ENCODE assay signal across 2 cellular contexts in the genomic region with DNA sequence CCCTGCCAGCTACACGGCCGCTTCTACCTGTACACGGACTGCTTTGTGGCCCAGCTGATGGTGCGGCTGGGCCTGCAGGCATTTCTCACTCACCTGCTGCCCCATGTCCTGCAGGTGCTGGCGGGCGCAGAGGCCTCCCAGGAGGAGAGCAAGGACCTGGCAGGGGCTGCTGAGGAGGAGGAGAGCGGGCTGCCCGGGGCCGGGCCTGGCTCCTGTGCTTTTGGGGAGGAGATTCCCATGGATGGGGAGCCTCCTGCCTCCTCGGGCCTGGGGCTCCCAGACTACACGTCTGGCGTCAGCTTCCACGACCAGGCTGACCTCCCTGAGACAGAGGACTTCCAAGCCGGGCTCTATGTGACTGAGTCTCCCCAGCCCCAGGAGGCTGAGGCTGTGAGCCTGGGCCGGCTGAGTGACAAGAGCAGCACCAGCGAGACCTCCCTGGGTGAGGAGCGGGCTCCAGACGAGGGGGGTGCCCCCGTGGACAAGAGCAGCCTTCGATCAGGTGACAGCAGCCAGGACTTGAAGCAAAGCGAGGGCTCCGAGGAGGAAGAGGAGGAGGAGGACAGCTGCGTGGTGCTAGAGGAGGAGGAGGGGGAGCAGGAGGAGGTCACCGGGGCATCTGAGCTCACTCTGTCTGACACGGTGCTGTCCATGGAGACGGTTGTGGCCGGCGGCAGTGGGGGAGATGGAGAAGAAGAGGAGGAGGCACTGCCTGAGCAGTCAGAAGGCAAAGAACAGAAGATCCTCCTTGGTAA.
TF ChIP-seq lines count a peak whose summit lies in the region.

No MANE protein-coding gene starts in this region.

TF ChIP-seq in SK-N-SH, 30 proteins besides CTCF, POLR2A, EP300 and RAD21:
- no peak for TF ChIP-seq POLR2AphosphoS5 (IDR thresholded peaks at IDR 0.05; ENCODE audit: low read depth, low read length)
- no peak for TF ChIP-seq GATA2 (CRISPR knock-in tag; IDR thresholded peaks at IDR 0.05)
- TF ChIP-seq MEF2A (IDR thresholded peaks at IDR 0.05; ENCODE audit: borderline replicate concordance, low read depth): no peak

TF ChIP-seq in SK-N-SH treated with all-trans-retinoic acid at 6 μM for 48 hours, 23 proteins besides CTCF, POLR2A, EP300 and RAD21:
- TF ChIP-seq ZFP30 (CRISPR knock-in tag; IDR thresholded peaks at IDR 0.05): no peak
- no peak for TF ChIP-seq TOX (CRISPR knock-in tag; IDR thresholded peaks at IDR 0.05; ENCODE audit: borderline replicate concordance)
- no peak for TF ChIP-seq TCF4 (CRISPR knock-in tag; IDR thresholded peaks at IDR 0.05; ENCODE audit: borderline replicate concordance)
- no peak for TF ChIP-seq OSR1 (CRISPR knock-in tag; IDR thresholded peaks at IDR 0.05)
- TF ChIP-seq ARNTL (CRISPR knock-in tag; IDR thresholded peaks at IDR 0.05; ENCODE audit: borderline replicate concordance, low read depth): no peak
- TF ChIP-seq, protein P1, sequence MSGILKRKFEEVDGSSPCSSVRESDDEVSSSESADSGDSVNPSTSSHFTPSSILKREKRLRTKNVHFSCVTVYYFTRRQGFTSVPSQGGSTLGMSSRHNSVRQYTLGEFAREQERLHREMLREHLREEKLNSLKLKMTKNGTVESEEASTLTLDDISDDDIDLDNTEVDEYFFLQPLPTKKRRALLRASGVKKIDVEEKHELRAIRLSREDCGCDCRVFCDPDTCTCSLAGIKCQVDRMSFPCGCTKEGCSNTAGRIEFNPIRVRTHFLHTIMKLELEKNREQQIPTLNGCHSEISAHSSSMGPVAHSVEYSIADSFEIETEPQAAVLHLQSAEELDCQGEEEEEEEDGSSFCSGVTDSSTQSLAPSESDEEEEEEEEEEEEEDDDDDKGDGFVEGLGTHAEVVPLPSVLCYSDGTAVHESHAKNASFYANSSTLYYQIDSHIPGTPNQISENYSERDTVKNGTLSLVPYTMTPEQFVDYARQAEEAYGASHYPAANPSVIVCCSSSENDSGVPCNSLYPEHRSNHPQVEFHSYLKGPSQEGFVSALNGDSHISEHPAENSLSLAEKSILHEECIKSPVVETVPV (CRISPR knock-in tag; IDR thresholded peaks at IDR 0.05): no peak
- TF ChIP-seq, protein P2, sequence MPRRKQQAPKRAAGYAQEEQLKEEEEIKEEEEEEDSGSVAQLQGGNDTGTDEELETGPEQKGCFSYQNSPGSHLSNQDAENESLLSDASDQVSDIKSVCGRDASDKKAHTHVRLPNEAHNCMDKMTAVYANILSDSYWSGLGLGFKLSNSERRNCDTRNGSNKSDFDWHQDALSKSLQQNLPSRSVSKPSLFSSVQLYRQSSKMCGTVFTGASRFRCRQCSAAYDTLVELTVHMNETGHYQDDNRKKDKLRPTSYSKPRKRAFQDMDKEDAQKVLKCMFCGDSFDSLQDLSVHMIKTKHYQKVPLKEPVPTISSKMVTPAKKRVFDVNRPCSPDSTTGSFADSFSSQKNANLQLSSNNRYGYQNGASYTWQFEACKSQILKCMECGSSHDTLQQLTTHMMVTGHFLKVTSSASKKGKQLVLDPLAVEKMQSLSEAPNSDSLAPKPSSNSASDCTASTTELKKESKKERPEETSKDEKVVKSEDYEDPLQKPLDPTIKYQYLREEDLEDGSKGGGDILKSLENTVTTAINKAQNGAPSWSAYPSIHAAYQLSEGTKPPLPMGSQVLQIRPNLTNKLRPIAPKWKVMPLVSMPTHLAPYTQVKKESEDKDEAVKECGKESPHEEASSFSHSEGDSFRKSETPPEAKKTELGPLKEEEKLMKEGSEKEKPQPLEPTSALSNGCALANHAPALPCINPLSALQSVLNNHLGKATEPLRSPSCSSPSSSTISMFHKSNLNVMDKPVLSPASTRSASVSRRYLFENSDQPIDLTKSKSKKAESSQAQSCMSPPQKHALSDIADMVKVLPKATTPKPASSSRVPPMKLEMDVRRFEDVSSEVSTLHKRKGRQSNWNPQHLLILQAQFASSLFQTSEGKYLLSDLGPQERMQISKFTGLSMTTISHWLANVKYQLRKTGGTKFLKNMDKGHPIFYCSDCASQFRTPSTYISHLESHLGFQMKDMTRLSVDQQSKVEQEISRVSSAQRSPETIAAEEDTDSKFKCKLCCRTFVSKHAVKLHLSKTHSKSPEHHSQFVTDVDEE (CRISPR knock-in tag; IDR thresholded peaks at IDR 0.05): no peak
- TF ChIP-seq, protein P3, sequence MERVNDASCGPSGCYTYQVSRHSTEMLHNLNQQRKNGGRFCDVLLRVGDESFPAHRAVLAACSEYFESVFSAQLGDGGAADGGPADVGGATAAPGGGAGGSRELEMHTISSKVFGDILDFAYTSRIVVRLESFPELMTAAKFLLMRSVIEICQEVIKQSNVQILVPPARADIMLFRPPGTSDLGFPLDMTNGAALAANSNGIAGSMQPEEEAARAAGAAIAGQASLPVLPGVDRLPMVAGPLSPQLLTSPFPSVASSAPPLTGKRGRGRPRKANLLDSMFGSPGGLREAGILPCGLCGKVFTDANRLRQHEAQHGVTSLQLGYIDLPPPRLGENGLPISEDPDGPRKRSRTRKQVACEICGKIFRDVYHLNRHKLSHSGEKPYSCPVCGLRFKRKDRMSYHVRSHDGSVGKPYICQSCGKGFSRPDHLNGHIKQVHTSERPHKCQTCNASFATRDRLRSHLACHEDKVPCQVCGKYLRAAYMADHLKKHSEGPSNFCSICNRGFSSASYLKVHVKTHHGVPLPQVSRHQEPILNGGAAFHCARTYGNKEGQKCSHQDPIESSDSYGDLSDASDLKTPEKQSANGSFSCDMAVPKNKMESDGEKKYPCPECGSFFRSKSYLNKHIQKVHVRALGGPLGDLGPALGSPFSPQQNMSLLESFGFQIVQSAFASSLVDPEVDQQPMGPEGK (CRISPR knock-in tag; IDR thresholded peaks at IDR 0.05; ENCODE audit: borderline replicate concordance): no peak
- TF ChIP-seq CSDC2 (CRISPR knock-in tag; IDR thresholded peaks at IDR 0.05): no peak
